Comparison of ENCODE assay signal across 39 cellular contexts in genomic region chrX:141894733-141895132, GRCh38. TPM values are rescaled to one million over a fixed set of nuclear protein-coding genes. Genes with fewer than 3 reads are reported as not detected.
"Had no signal": no experiment of that assay in that cellular context is flagged by ENCODE, and none has a peak within 500 bp of the region (broad histone marks: within the 10 kb centered on the region; RNA-seq: fewer than 3 reads in every experiment).

No MANE protein-coding gene starts in this region.

- H3K4me3 ChIP-seq: adrenal gland, ascending aorta, body of pancreas, breast epithelium, cardiac muscle cell had no signal

- ATAC-seq: activated naive CD4-positive, alpha-beta T cell treated with anti-CD3 and anti-CD28 coated beads, Interleukin-2, amount 50 U/mL, for 72 hours; activated naive CD8-positive, alpha-beta T cell treated with anti-CD3 and anti-CD28 coated beads, Interleukin-2, amount 50 U/mL, for 24 hours; activated T-cell treated with anti-CD3 and anti-CD28 coated beads, Interleukin-2, amount 50 U/mL, for 4 hours; activated T-cell treated with anti-CD3 and anti-CD28 coated beads, Interleukin-2, amount 50 U/mL, for 72 hours; activated T-helper 17 cell treated with anti-CD3 and anti-CD28 coated beads, Interleukin-2, amount 50 U/mL, for 72 hours; body of pancreas had no signal

- H3K36me3 ChIP-seq: adrenal gland, ascending aorta, brain microvascular endothelial cell, breast epithelium, cardiac muscle cell had no signal

- H3K4me1 ChIP-seq: adrenal gland, ascending aorta, body of pancreas, breast epithelium had no signal

- H3K9me3 ChIP-seq: adrenal gland, ascending aorta, body of pancreas, breast epithelium had no signal

- H3K27ac ChIP-seq: adrenal gland, ascending aorta, body of pancreas, brain microvascular endothelial cell, breast epithelium, cardiac muscle cell had no signal

- DNase-seq: activated effector memory CD4-positive, alpha-beta T cell treated with anti-CD3 and anti-CD28 coated beads, Interleukin-2, amount 50 U/mL, for 16 hours; activated effector memory CD4-positive, alpha-beta T cell treated with Interleukin-2 at 50 U/mL for 16 hours; activated gamma-delta T cell; activated gamma-delta T cell treated with Interleukin-2 at 50 U/mL for 16 hours; activated naive CD4-positive, alpha-beta T cell; activated naive CD4-positive, alpha-beta T cell treated with anti-CD3 and anti-CD28 coated beads for 36 hours; activated naive CD4-positive, alpha-beta T cell treated with anti-CD3 and anti-CD28 coated beads, Interleukin-2, amount 10 ng/mL, durations not matched to agents 7 days and 5 days; activated naive CD4-positive, alpha-beta T cell treated with anti-CD3 and anti-CD28 coated beads, Interleukin-2, amount 50 U/mL, for 16 hours; activated naive CD4-positive, alpha-beta T cell treated with Interleukin-2 at 50 U/mL for 16 hours; activated naive CD8-positive, alpha-beta T cell treated with anti-CD3 and anti-CD28 coated beads for 36 hours; activated naive CD8-positive, alpha-beta T cell treated with anti-CD3 and anti-CD28 coated beads, Interleukin-2, amount 10 ng/mL, durations not matched to agents 7 days and 5 days; activated naive CD8-positive, alpha-beta T cell treated with anti-CD3 and anti-CD28 coated beads, Interleukin-2, amount 50 U/mL, for 24 hours; activated T-cell treated with anti-CD3 and anti-CD28 coated beads, Interleukin-2, amount 50 U/mL, for 1 hour; activated T-cell treated with anti-CD3 and anti-CD28 coated beads, Interleukin-2, amount 50 U/mL, for 24 hours; activated T-cell treated with anti-CD3 and anti-CD28 coated beads, Interleukin-2, amount 50 U/mL, for 4 hours; activated T-cell treated with anti-CD3 and anti-CD28 coated beads, Interleukin-2, amount 50 U/mL, for 48 hours; activated T-cell treated with anti-CD3 and anti-CD28 coated beads, Interleukin-2, amount 50 U/mL, for 72 hours; adrenal gland; amniotic stem cell; amygdala; anterior cingulate cortex; aorta; body of pancreas; brain microvascular endothelial cell; caudate nucleus; central memory CD4-positive, alpha-beta T cell; cerebellar nuclear complex had no signal

RNA-seq across cellular contexts. Expression of gene MAGEC1, which starts 9.0 kb away (rescaled TPM):
- total RNA-seq: activated naive CD4-positive, alpha-beta T cell treated with anti-CD3 and anti-CD28 coated beads for 36 hours; activated naive CD4-positive, alpha-beta T cell treated with anti-CD3 and anti-CD28 coated beads, Interleukin-2, amount 50 U/mL, for 72 hours; activated naive CD8-positive, alpha-beta T cell treated with anti-CD3 and anti-CD28 coated beads for 36 hours; activated naive CD8-positive, alpha-beta T cell treated with anti-CD3 and anti-CD28 coated beads, Interleukin-2, amount 10 ng/mL, durations not matched to agents 7 days and 5 days; activated T-cell treated with anti-CD3 and anti-CD28 coated beads, Interleukin-2, amount 50 U/mL, for 4 hours; activated T-cell treated with anti-CD3 and anti-CD28 coated beads, Interleukin-2, amount 50 U/mL, for 72 hours; activated T-helper 1 cell treated with anti-CD3 and anti-CD28 coated beads, Interleukin-12 subunit alpha, Interleukin-12 subunit beta, Interleukin-2, Interleukin-4 antibody, amounts not matched to agents 30 ng/mL and 10 ng/mL and 1 ng/mL, durations not matched to agents 14 hours and 24 hours and 36 hours; activated T-helper 17 cell treated with anti-CD3 and anti-CD28 coated beads, Interleukin-2, amount 50 U/mL, for 72 hours; activated T-helper 2 cell treated with anti-CD3 and anti-CD28 coated beads, Interferon-gamma antibody, Interleukin-2, Interleukin-4, amounts not matched to agents 10 μg/mL and 5 μg/mL and 100 μg/mL, durations not matched to agents 14 hours and 24 hours and 36 hours; adrenal gland; aorta; ascending aorta; astrocyte; body of pancreas; breast epithelium; bronchial epithelial cell; cardiac muscle cell; cardiac septum; cerebellum; chondrocyte had no signal

RNA-seq across cellular contexts. Expression of gene MAGEC3, which starts 56.6 kb away (rescaled TPM):
- total RNA-seq: activated naive CD4-positive, alpha-beta T cell treated with anti-CD3 and anti-CD28 coated beads for 36 hours; activated naive CD4-positive, alpha-beta T cell treated with anti-CD3 and anti-CD28 coated beads, Interleukin-2, amount 50 U/mL, for 72 hours; activated naive CD8-positive, alpha-beta T cell treated with anti-CD3 and anti-CD28 coated beads for 36 hours; activated naive CD8-positive, alpha-beta T cell treated with anti-CD3 and anti-CD28 coated beads, Interleukin-2, amount 10 ng/mL, durations not matched to agents 7 days and 5 days; activated T-cell treated with anti-CD3 and anti-CD28 coated beads, Interleukin-2, amount 50 U/mL, for 4 hours; activated T-cell treated with anti-CD3 and anti-CD28 coated beads, Interleukin-2, amount 50 U/mL, for 72 hours; activated T-helper 1 cell treated with anti-CD3 and anti-CD28 coated beads, Interleukin-12 subunit alpha, Interleukin-12 subunit beta, Interleukin-2, Interleukin-4 antibody, amounts not matched to agents 30 ng/mL and 10 ng/mL and 1 ng/mL, durations not matched to agents 14 hours and 24 hours and 36 hours; activated T-helper 17 cell treated with anti-CD3 and anti-CD28 coated beads, Interleukin-2, amount 50 U/mL, for 72 hours; activated T-helper 2 cell treated with anti-CD3 and anti-CD28 coated beads, Interferon-gamma antibody, Interleukin-2, Interleukin-4, amounts not matched to agents 10 μg/mL and 5 μg/mL and 100 μg/mL, durations not matched to agents 14 hours and 24 hours and 36 hours; adrenal gland; ascending aorta; astrocyte; body of pancreas; bronchial epithelial cell; cardiac muscle cell; cardiac septum; chondrocyte had no signal
